ENCODE assay signal across 8 cellular contexts in the genomic region with DNA sequence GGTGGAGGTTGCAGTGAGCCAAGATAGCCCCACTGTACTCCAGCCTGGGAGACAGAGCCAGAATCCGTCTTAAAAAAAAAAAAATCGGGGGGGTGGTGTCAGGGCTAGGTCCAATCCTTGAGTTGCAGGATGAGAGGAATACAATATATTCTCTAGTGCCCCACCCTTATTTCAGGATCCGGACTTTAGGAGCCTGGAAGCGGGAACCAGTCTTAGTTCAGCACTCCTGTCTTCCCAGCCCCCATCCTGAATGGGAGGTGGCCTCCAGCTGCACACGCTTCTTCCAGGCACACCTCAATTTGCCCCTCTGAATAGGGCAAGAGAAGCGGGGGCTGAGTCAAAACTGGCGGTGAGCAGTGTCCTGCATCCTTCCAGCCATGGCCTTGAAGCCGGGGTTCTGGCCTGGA. TPM values are rescaled to one million over a fixed set of nuclear protein-coding genes. Genes with fewer than 3 reads are reported as not detected.
DNase-seq lines count a peak whose midpoint lies in the region; ATAC-seq and TF ChIP-seq lines count a peak whose summit lies in the region.

No MANE protein-coding gene starts in this region.

- in situ Hi-C loops in GM13977 (cut with MboI; ENCODE audit: low pct_unique_long_range_greater_than_20kb, low sequenced_read_pairs, unreplicated experiment): no loop called here

- H3K9me3 ChIP-seq in T-helper 17 cell (ENCODE audit: control insufficient read depth, low read length, poor library complexity, severe bottlenecking): no peaks in the 10 kb centered on the region

- H3K27ac Mint-ChIP-seq in T-helper 17 cell: peak overlapping the region; percentile 95

- ATAC-seq in T-helper 17 cell: no peak
- ATAC-seq in HG03571 (IDR thresholded peaks at IDR 0.05; ENCODE audit: unreplicated experiment): no peak

- H3K4me1 Mint-ChIP-seq in T-helper 17 cell: peaks cover 45% of the 10 kb centered on the region

- peak overlapping the region; percentile 78 to 79 for H3K4me3 ChIP-seq in foreskin fibroblast (ENCODE audit: low read depth in 1 of 2, low read length in 2 of 2)
- H3K4me3 ChIP-seq in skeletal muscle cell (ENCODE audit: low read depth, low read length): peak overlapping the region; percentile 91

- H3K36me3 Mint-ChIP-seq in T-helper 17 cell (ENCODE audit: low read depth): peaks cover 2% of the 10 kb centered on the region

- no peak for TF ChIP-seq CTCF in GM13977 (IDR thresholded peaks at IDR 0.05; ENCODE audit: extremely low read depth, insufficient read depth, missing control alignments)
- no peak for TF ChIP-seq CTCF in foreskin fibroblast (IDR thresholded peaks at IDR 0.05; ENCODE audit: low read depth, low read length)

- peak overlapping the region; percentile 93 for H3K4me3 Mint-ChIP-seq in T-helper 17 cell

- DNase-seq in GM13977 (ENCODE audit: low spot score): peak; percentile 55
- DNase-seq in T-helper 17 cell: no peak
- no peak for DNase-seq in foreskin fibroblast
- DNase-seq in skeletal muscle cell (ENCODE audit: low read depth): no peak
- DNase-seq in NCI-H1048 (lab: John Stamatoyannopoulos, UW): no peak
- DNase-seq in activated CD4-positive, alpha-beta T cell treated with anti-CD3 and anti-CD28 coated beads, Interleukin-2, amount 50 U/mL, for 48 hours: no peak
- no peak for DNase-seq in NCI-H524 treated with DMSO at 0.1 percent for 48 hours (lab: John Stamatoyannopoulos, UW)

- H3K27me3 Mint-ChIP-seq in T-helper 17 cell: peaks cover 12% of the 10 kb centered on the region

RNA-seq across cellular contexts. Expression of a gene that starts 1.6 kb away (rescaled TPM):
- total RNA-seq in T-helper 17 cell: 10 to 100 TPM; 45.1 to 48.6 TPM

RNA-seq across cellular contexts. Expression of a gene that starts 3.1 kb away (rescaled TPM):
- 1 to 10 TPM; 1.3 to 1.4 TPM for total RNA-seq in T-helper 17 cell

RNA-seq across cellular contexts. Expression of a gene that starts 18.7 kb away (rescaled TPM):
- 10 to 100 TPM; 27.9 to 28.2 TPM for total RNA-seq in T-helper 17 cell

RNA-seq across cellular contexts. Expression of a gene that starts 33.7 kb away (rescaled TPM):
- 10 to 100 TPM; 17.8 to 18.4 TPM for total RNA-seq in T-helper 17 cell

RNA-seq across cellular contexts. Expression of a gene that starts 46.7 kb away (rescaled TPM):
- total RNA-seq in T-helper 17 cell: 1 to 10 TPM; 2.4 TPM
